Comparison of ENCODE assay signal across 11 cellular contexts in the genomic region with DNA sequence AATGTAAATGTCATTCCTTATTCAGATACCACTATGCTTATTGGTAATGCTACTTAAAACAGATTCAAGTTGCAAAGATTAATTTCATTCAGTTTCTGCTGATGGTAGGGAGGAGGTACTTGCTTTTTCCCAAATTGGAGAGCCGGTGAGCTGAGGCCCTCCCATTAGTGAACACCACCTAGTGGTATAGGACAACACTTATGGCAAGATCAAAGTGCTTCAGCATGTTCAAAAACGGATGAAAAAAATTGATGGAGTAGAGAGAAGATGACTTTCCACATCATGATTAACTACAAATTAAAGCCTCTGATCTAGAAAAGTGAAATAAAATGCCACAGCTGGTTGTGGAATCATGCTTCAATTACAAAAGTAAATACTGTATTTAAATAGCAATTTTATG.
DNase-seq lines count a peak whose midpoint lies in the region; TF ChIP-seq lines count a peak whose summit lies in the region.
"Had no signal": no experiment of that assay in that cellular context is flagged by ENCODE, and none has a peak within 500 bp of the region (broad histone marks: within the 10 kb centered on the region; RNA-seq: fewer than 3 reads in every experiment).

No MANE protein-coding gene starts in this region.

- no peaks in the 10 kb centered on the region for H3K4me1 ChIP-seq in HEK293 (ENCODE audit: control insufficient read depth, insufficient read depth, low read length)

- no peaks in the 10 kb centered on the region for H3K27me3 ChIP-seq in kidney epithelial cell (ENCODE audit: control insufficient read depth, insufficient read depth, low read length)
- H3K27me3 ChIP-seq: sigmoid colon had no signal

- no peak overlapping the region for H3K27ac ChIP-seq in HEK293 (ENCODE audit: extremely low read depth, low read depth, low read length)
- H3K27ac ChIP-seq: RWPE1, sigmoid colon had no signal

- H3K4me1 Mint-ChIP-seq in CD14-positive monocyte = no peaks in the 10 kb centered on the region

- peaks cover 0 to 2% (median 0%) of the 10 kb centered on the region in 7 donors for H3K9me3 Mint-ChIP-seq in CD14-positive monocyte

- intact Hi-C loops in CD14-positive monocyte (cut with micrococcal nuclease) = no loop called here

- no peak for DNase-seq in CD14-positive monocyte (ENCODE audit: low spot score)
- no peak for DNase-seq in astrocyte of the cerebellum (ENCODE audit: low read depth)
- DNase-seq in kidney epithelial cell (ENCODE audit: low read depth) = no peak
- DNase-seq in activated CD4-positive, alpha-beta T cell treated with anti-CD3 and anti-CD28 coated beads, Interleukin-2, amount 50 U/mL, for 1 hour = no peak
- no peak for DNase-seq in activated CD4-positive, alpha-beta T cell treated with anti-CD3 and anti-CD28 coated beads for 1 hour
- DNase-seq in midbrain (lab: John Stamatoyannopoulos, UW) = no peak
- DNase-seq: anterior cingulate cortex, NCI-H146, sigmoid colon had no signal

- H3K36me3 ChIP-seq in HEK293 (ENCODE audit: control insufficient read depth in 2 of 2, insufficient read depth in 1 of 2, low read length in 2 of 2) = no peaks in the 10 kb centered on the region
- no peaks in the 10 kb centered on the region for H3K36me3 ChIP-seq in kidney epithelial cell (ENCODE audit: control insufficient read depth, insufficient read depth, low read length)
- H3K36me3 ChIP-seq: sigmoid colon had no signal

- TF ChIP-seq CTCF in CD14-positive monocyte (IDR thresholded peaks at IDR 0.05) (peak; percentile 8), HEK293 (tag by site-specific recombination; IDR thresholded peaks at IDR 0.05) (no peak), astrocyte of the cerebellum (IDR thresholded peaks at IDR 0.05; ENCODE audit: low read depth, low read length, missing control alignments) (peak; percentile 42), kidney epithelial cell (IDR thresholded peaks at IDR 0.05; ENCODE audit: insufficient read depth, low read length, poor library complexity, severe bottlenecking) (peak; percentile 5)

- H3K4me3 Mint-ChIP-seq in CD14-positive monocyte = no peak overlapping the region

- POLR2A ChIA-PET in HEK293 (lab: Yijun Ruan, JAX) = no interaction called here

- H3K4me3 ChIP-seq in HEK293 (ENCODE audit: low read depth, low read length) (no peak overlapping the region), astrocyte of the cerebellum (ENCODE audit: low read depth, low read length) (no peak overlapping the region), kidney epithelial cell (ENCODE audit: low read depth, low read length) (no peak overlapping the region)
- H3K4me3 ChIP-seq: sigmoid colon had no signal

- H3K27ac Mint-ChIP-seq in CD14-positive monocyte = no peak overlapping the region

- CTCF ChIA-PET in HEK293 (lab: Yijun Ruan, JAX) = interaction anchor here (0.6 to 1.5 kb wide), 3 partner anchors 9 to 147 kb away, joined by 3 to 4 read pairs (median 3); no protein-coding TSS in a partner anchor

- H3K27me3 Mint-ChIP-seq in CD14-positive monocyte (ENCODE audit: low read depth in 3 of 3) = peaks cover 0 to 3% (median 0%) of the 10 kb centered on the region in 3 donors

- in situ Hi-C loops in astrocyte of the cerebellum (cut with HindIII; ENCODE audit: low sequenced_read_pairs) = no loop called here

- H3K9me3 ChIP-seq in HEK293 (ENCODE audit: control insufficient read depth, insufficient read depth, low read depth, low read length) = no peaks in the 10 kb centered on the region
- H3K9me3 ChIP-seq: sigmoid colon had no signal

- H3K36me3 Mint-ChIP-seq in CD14-positive monocyte = peaks cover 3 to 4% of the 10 kb centered on the region in 2 donors

TF ChIP-seq in HEK293, 187 proteins besides CTCF, POLR2A, EP300 and RAD21:
- TF ChIP-seq, protein P1, sequence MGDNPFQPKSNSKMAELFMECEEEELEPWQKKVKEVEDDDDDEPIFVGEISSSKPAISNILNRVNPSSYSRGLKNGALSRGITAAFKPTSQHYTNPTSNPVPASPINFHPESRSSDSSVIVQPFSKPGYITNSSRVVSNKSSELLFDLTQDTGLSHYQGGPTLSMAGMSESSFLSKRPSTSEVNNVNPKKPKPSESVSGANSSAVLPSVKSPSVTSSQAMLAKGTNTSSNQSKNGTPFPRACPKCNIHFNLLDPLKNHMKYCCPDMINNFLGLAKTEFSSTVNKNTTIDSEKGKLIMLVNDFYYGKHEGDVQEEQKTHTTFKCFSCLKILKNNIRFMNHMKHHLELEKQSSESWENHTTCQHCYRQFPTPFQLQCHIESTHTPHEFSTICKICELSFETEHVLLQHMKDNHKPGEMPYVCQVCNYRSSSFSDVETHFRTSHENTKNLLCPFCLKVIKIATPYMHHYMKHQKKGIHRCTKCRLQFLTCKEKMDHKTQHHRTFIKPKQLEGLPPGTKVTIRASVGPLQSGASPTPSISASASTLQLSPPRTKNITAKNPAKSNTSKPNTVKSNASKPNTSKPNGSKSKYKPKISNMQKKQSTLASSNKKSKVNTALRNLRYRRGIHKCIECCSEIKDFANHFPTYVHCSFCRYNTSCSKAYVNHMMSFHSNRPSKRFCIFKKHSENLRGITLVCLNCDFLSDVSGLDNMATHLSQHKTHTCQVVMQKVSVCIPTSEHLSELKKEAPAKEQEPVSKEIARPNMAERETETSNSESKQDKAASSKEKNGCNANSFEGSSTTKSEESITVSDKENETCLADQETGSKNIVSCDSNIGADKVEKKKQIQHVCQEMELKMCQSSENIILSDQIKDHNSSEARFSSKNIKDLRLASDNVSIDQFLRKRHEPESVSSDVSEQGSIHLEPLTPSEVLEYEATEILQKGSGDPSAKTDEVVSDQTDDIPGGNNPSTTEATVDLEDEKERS (tag by site-specific recombination; IDR thresholded peaks at IDR 0.05) = no peak
- TF ChIP-seq, protein P2, sequence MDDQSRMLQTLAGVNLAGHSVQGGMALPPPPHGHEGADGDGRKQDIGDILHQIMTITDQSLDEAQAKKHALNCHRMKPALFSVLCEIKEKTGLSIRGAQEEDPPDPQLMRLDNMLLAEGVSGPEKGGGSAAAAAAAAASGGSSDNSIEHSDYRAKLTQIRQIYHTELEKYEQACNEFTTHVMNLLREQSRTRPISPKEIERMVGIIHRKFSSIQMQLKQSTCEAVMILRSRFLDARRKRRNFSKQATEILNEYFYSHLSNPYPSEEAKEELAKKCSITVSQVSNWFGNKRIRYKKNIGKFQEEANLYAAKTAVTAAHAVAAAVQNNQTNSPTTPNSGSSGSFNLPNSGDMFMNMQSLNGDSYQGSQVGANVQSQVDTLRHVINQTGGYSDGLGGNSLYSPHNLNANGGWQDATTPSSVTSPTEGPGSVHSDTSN (CRISPR knock-in tag; IDR thresholded peaks at IDR 0.05) = no peak
- no peak for TF ChIP-seq SCRT2 (tag by site-specific recombination; IDR thresholded peaks at IDR 0.05)
- TF ChIP-seq TCF7L2 (IDR thresholded peaks at IDR 0.05; ENCODE audit: borderline replicate concordance, low read depth, low read length) = peak; percentile 45; the same call in 1 of the 2 replicates
- TF ChIP-seq, protein P3, sequence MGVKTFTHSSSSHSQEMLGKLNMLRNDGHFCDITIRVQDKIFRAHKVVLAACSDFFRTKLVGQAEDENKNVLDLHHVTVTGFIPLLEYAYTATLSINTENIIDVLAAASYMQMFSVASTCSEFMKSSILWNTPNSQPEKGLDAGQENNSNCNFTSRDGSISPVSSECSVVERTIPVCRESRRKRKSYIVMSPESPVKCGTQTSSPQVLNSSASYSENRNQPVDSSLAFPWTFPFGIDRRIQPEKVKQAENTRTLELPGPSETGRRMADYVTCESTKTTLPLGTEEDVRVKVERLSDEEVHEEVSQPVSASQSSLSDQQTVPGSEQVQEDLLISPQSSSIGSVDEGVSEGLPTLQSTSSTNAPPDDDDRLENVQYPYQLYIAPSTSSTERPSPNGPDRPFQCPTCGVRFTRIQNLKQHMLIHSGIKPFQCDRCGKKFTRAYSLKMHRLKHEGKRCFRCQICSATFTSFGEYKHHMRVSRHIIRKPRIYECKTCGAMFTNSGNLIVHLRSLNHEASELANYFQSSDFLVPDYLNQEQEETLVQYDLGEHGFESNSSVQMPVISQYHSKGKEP (tag by site-specific recombination; IDR thresholded peaks at IDR 0.05) = no peak
TF ChIP-seq in HEK293: peak in this region for 1.
